Comparison of ENCODE assay signal across 22 cellular contexts in the genomic region with DNA sequence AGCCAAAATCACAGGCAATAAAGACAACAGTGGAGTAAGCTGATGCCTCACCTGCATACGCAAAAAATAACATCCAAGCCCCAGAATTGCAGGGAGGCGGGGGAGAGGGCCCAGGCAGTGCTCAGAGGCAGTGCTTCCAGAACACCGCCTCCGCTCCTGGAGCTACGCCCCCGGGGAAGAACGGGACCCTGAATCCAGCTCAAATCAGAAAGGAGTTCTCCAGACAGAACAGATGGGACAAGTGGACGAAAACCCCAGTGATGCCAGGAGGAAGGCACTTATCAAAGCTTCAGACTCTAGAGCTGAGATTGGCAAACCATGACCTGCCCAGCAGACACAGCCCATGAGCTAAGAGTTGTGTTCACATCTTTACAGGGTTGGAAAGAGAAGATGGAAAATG.
"Had no signal": no experiment of that assay in that cellular context is flagged by ENCODE, and none has a peak within 500 bp of the region (broad histone marks: within the 10 kb centered on the region; RNA-seq: fewer than 3 reads in every experiment).

No MANE protein-coding gene starts in this region.

- H3K4me3 Mint-ChIP-seq: activated CD4-positive, alpha-beta memory T cell treated with anti-CD3 and anti-CD28 coated beads for 36 hours; activated CD4-positive, alpha-beta T cell treated with anti-CD3 and anti-CD28 coated beads, Interleukin-2, amount 10 ng/mL, durations not matched to agents 7 days and 5 days; activated naive CD4-positive, alpha-beta T cell treated with anti-CD3 and anti-CD28 coated beads, Interleukin-2, amount 50 U/mL, for 24 hours had no signal

- H3K27me3 Mint-ChIP-seq: activated CD4-positive, alpha-beta T cell treated with anti-CD3 and anti-CD28 coated beads, Interleukin-2, amount 10 ng/mL, durations not matched to agents 7 days and 5 days; activated naive CD4-positive, alpha-beta T cell treated with anti-CD3 and anti-CD28 coated beads, Interleukin-2, amount 50 U/mL, for 24 hours had no signal

- H3K36me3 Mint-ChIP-seq: activated CD4-positive, alpha-beta memory T cell treated with anti-CD3 and anti-CD28 coated beads for 36 hours; activated naive CD4-positive, alpha-beta T cell treated with anti-CD3 and anti-CD28 coated beads, Interleukin-2, amount 50 U/mL, for 24 hours had no signal

- H3K9me3 ChIP-seq: Peyer's patch, SJCRH30, SK-N-SH had no signal

- H3K27ac ChIP-seq: KMS-11, Peyer's patch, RWPE1, SJCRH30, VCaP had no signal

- H3K27me3 ChIP-seq: Peyer's patch, SJCRH30 had no signal

- H3K36me3 ChIP-seq: Peyer's patch, SJCRH30 had no signal

- H3K4me1 Mint-ChIP-seq: activated CD4-positive, alpha-beta T cell treated with anti-CD3 and anti-CD28 coated beads, Interleukin-2, amount 10 ng/mL, durations not matched to agents 7 days and 5 days; activated naive CD4-positive, alpha-beta T cell treated with anti-CD3 and anti-CD28 coated beads, Interleukin-2, amount 50 U/mL, for 24 hours had no signal

- H3K4me3 ChIP-seq: Peyer's patch, SJCRH30 had no signal

- DNase-seq: activated CD4-positive, alpha-beta memory T cell treated with anti-CD3 and anti-CD28 coated beads for 36 hours; activated CD4-positive, alpha-beta T cell treated with anti-CD3 and anti-CD28 coated beads, Interleukin-2, amount 10 ng/mL, durations not matched to agents 7 days and 5 days; activated CD4-positive, CD25-positive, alpha-beta regulatory T cell; activated effector memory CD4-positive, alpha-beta T cell treated with Interleukin-2 at 50 U/mL for 16 hours; activated naive CD4-positive, alpha-beta T cell; activated T-cell treated with anti-CD3 and anti-CD28 coated beads, Interleukin-2, amount 50 U/mL, for 1 hour; NCI-H1092; NCI-H1417 treated with DMSO at 0.1 percent for 48 hours; NCI-H1694; NCI-H2029; NCI-H2107; NCI-H2171 treated with DMSO at 0.1 percent for 48 hours; NCI-H226; Right ventricle myocardium superior; SJCRH30; SK-N-SH; T-helper 1 cell had no signal

- H3K27ac Mint-ChIP-seq: activated CD4-positive, alpha-beta memory T cell treated with anti-CD3 and anti-CD28 coated beads for 36 hours; activated CD4-positive, alpha-beta T cell treated with anti-CD3 and anti-CD28 coated beads, Interleukin-2, amount 10 ng/mL, durations not matched to agents 7 days and 5 days; activated naive CD4-positive, alpha-beta T cell treated with anti-CD3 and anti-CD28 coated beads, Interleukin-2, amount 50 U/mL, for 24 hours had no signal

- H3K4me1 ChIP-seq: Peyer's patch, SJCRH30 had no signal
